In genomic region chr16:80027007-80027965, GRCh38 we compare ENCODE assay signal across 8 cellular contexts.
DNase-seq lines count a peak whose midpoint lies in the region; ATAC-seq, FAIRE-seq and TF ChIP-seq lines count a peak whose summit lies in the region.

No MANE protein-coding gene starts in this region.

- H3K4me2 ChIP-seq in mesenchymal stem cell (ENCODE audit: low read length, poor library complexity, severe bottlenecking), result peak overlapping the region; percentile 11

- peak overlapping the region; percentile 77 for H2AFZ ChIP-seq in ACC112 (ENCODE audit: low read length, unreplicated experiment)
- H2AFZ ChIP-seq in mesenchymal stem cell (ENCODE audit: low read depth, low read length), result no peak overlapping the region

- H3K4me3 Mint-ChIP-seq in WTC11, result no peak overlapping the region

- H3K4me3 ChIP-seq in ACC112 (ENCODE audit: low read depth, low read length), result peak overlapping the region; percentile 39; the same call in 1 of the 2 replicates
- no peak overlapping the region for H3K4me3 ChIP-seq in colonic mucosa
- H3K4me3 ChIP-seq in mesenchymal stem cell (ENCODE audit: insufficient read depth in 1 of 2, low read depth in 1 of 2, low read length in 2 of 2), result no peak overlapping the region

- H2AK5ac ChIP-seq in mesenchymal stem cell (ENCODE audit: low read length, severe bottlenecking), result peak overlapping the region; percentile 97

- H3K27me3 Mint-ChIP-seq in WTC11 (ENCODE audit: low read depth), result no peaks in the 10 kb centered on the region; the same call in 1 of the 2 replicates

- peak; percentile 99 for FAIRE-seq in HTR-8/SVneo (lab: Jason Lieb, UNC)

- peak overlapping the region in 1 of 2 experiments; percentile 17 for H3K18ac ChIP-seq in mesenchymal stem cell (ENCODE audit: low read depth in 1 of 2, low read length in 2 of 2)

- no peak overlapping the region for H2BK120ac ChIP-seq in mesenchymal stem cell (ENCODE audit: low read depth, low read length)

- H3K4me1 ChIP-seq in ACC112 (ENCODE audit: control insufficient read depth, insufficient read depth, low read length, unreplicated experiment) (peaks cover 23% of the 10 kb centered on the region), colonic mucosa (no peaks in the 10 kb centered on the region), mesenchymal stem cell (ENCODE audit: control insufficient read depth, insufficient read depth, low read depth, low read length) (peaks cover 9% of the 10 kb centered on the region)

- H3K79me2 ChIP-seq in ACC112 (ENCODE audit: control insufficient read depth, insufficient read depth, low read length, unreplicated experiment), result no peaks in the 10 kb centered on the region

- ATAC-seq in WTC11, result peak; percentile 81

- H4K91ac ChIP-seq in mesenchymal stem cell (ENCODE audit: low read length), result no peak overlapping the region

- H3K36me3 Mint-ChIP-seq in WTC11, result no peaks in the 10 kb centered on the region

- DNase-seq in GM19240 (ENCODE audit: insufficient read length, low spot score), result peak; percentile 2
- DNase-seq in HTR-8/SVneo (ENCODE audit: insufficient read length, low spot score), result peak; percentile 97
- DNase-seq in WTC11 (ENCODE audit: low spot score), result peak; percentile 11
- peak; percentile 55 for DNase-seq in colonic mucosa
- peak; percentile 95 for DNase-seq in mesenchymal stem cell
- peak; percentile 14 for DNase-seq in stimulated activated CD8-positive, alpha-beta memory T cell treated with anti-CD3 and anti-CD28 coated beads, Interleukin-7, amount 100 ng/mL, for 24 hours (ENCODE audit: low read depth)
- no peak for DNase-seq in NCI-H446 treated with DMSO at 0.1 percent for 48 hours (lab: John Stamatoyannopoulos, UW)

- no peaks in the 10 kb centered on the region; the same call in 1 of the 2 replicates for H3K9me3 Mint-ChIP-seq in WTC11

- H2BK12ac ChIP-seq in mesenchymal stem cell (ENCODE audit: low read length in 2 of 2), result peak overlapping the region in 1 of 2 experiments; percentile 23

- peak overlapping the region in 1 of 2 experiments; percentile 4 for H3K4ac ChIP-seq in mesenchymal stem cell (ENCODE audit: low read depth in 1 of 2, low read length in 2 of 2)

- H3K36me3 ChIP-seq in ACC112 (ENCODE audit: insufficient read depth, low read length), result no peaks in the 10 kb centered on the region
- H3K36me3 ChIP-seq in colonic mucosa, result no peaks in the 10 kb centered on the region
- no peaks in the 10 kb centered on the region for H3K36me3 ChIP-seq in mesenchymal stem cell (ENCODE audit: control insufficient read depth in 1 of 2, insufficient read depth in 2 of 2, low read depth in 1 of 2, low read length in 2 of 2)

- H3K9me3 ChIP-seq in colonic mucosa (no peaks in the 10 kb centered on the region), mesenchymal stem cell (ENCODE audit: control insufficient read depth, low read length) (no peaks in the 10 kb centered on the region)

- H3K9ac ChIP-seq in colonic mucosa (ENCODE audit: low read depth in 2 of 2, low read length in 2 of 2) (no peak overlapping the region), mesenchymal stem cell (ENCODE audit: low read length) (no peak overlapping the region)

- TF ChIP-seq CTCF in WTC11 (IDR thresholded peaks at IDR 0.05) (no peak), colonic mucosa (IDR thresholded peaks at IDR 0.05) (no peak)

- no peaks in the 10 kb centered on the region for H3K27me3 ChIP-seq in ACC112 (ENCODE audit: insufficient read depth, low read length)
- no peaks in the 10 kb centered on the region for H3K27me3 ChIP-seq in colonic mucosa
- no peaks in the 10 kb centered on the region for H3K27me3 ChIP-seq in mesenchymal stem cell (ENCODE audit: control insufficient read depth in 1 of 2, insufficient read depth in 1 of 2, low read length in 2 of 2)

- H3K4me1 Mint-ChIP-seq in WTC11, result peaks cover 18% of the 10 kb centered on the region

- no peak overlapping the region for H3K14ac ChIP-seq in mesenchymal stem cell (ENCODE audit: low read length in 2 of 2)

- peak overlapping the region; percentile 4 for H4K8ac ChIP-seq in mesenchymal stem cell (ENCODE audit: low read length)

- no peak overlapping the region for H2BK15ac ChIP-seq in mesenchymal stem cell (ENCODE audit: low read depth, poor library complexity, severe bottlenecking)

- no peak overlapping the region for H3K23ac ChIP-seq in mesenchymal stem cell (ENCODE audit: low read length in 2 of 2)

- no peaks in the 10 kb centered on the region for H3K79me1 ChIP-seq in mesenchymal stem cell (replicated peaks; ENCODE audit: low read length, poor library complexity, severe bottlenecking)

- intact Hi-C loops in colonic mucosa (cut with DNase I), result no loop called here

- CTCF ChIA-PET in WTC11 (lab: Charles Lee), result no interaction called here

- H2BK5ac ChIP-seq in mesenchymal stem cell (ENCODE audit: low read depth, low read length, poor library complexity, severe bottlenecking), result peak overlapping the region; percentile 11

- POLR2A ChIA-PET in WTC11 (lab: Charles Lee), result no interaction called here

- 25% methylated on average over 18 of the region's 20 CpGs for WGBS in mesenchymal stem cell

- no peak overlapping the region for H3K27ac Mint-ChIP-seq in WTC11

- peak overlapping the region; percentile 74 for H3K27ac ChIP-seq in ACC112 (ENCODE audit: low read depth, low read length)
- H3K27ac ChIP-seq in colonic mucosa, result no peak overlapping the region
- peak overlapping the region; percentile 60 for H3K27ac ChIP-seq in mesenchymal stem cell (ENCODE audit: low read length, poor library complexity, severe bottlenecking)

TF ChIP-seq in WTC11, 78 proteins besides CTCF, POLR2A, EP300 and RAD21:
- TF ChIP-seq ZNF121 (CRISPR knock-in tag; IDR thresholded peaks at IDR 0.05) (no peak), ZNF512 (CRISPR knock-in tag; IDR thresholded peaks at IDR 0.05; ENCODE audit: borderline replicate concordance) (no peak), PRRX2 (CRISPR knock-in tag; IDR thresholded peaks at IDR 0.05) (no peak), GABPB1 (CRISPR knock-in tag; IDR thresholded peaks at IDR 0.05) (0 out of 2 replicates have a peak, but pooled peaks have one; percentile 18), CREB1 (CRISPR knock-in tag; IDR thresholded peaks at IDR 0.05) (no peak)
